In genomic region chr14:70988452-70988851, GRCh38 we compare ENCODE assay signal across 10 cellular contexts.
DNase-seq lines count a peak whose midpoint lies in the region; ATAC-seq, FAIRE-seq and TF ChIP-seq lines count a peak whose summit lies in the region.
"Had no signal": no experiment of that assay in that cellular context is flagged by ENCODE, and none has a peak within 500 bp of the region (broad histone marks: within the 10 kb centered on the region; RNA-seq: fewer than 3 reads in every experiment).

No MANE protein-coding gene starts in this region.

- no peaks in the 10 kb centered on the region for H3K27me3 ChIP-seq in K562 (ENCODE audit: control insufficient read depth in 2 of 2, insufficient read depth in 2 of 2, low read length in 2 of 2)

- peaks cover 23% of the 10 kb centered on the region for H3K4me1 Mint-ChIP-seq in T-helper 2 cell treated with Interferon-gamma antibody and Interleukin-4, amounts not matched to agents 5 μg/mL and 100 μg/mL, for 36 hours (ENCODE audit: low read depth)
- peaks cover 24% of the 10 kb centered on the region for H3K4me1 Mint-ChIP-seq in stimulated activated effector memory CD8-positive, alpha-beta T cell treated with anti-CD3 and anti-CD28 coated beads, Interleukin-12 subunit alpha, Interleukin-12 subunit beta, amount 100 ng/mL, for 72 hours

- H4K20me1 ChIP-seq in K562 (replicated peaks; ENCODE audit: control insufficient read depth, insufficient read depth, low read length): no peaks in the 10 kb centered on the region

- no peak for TF ChIP-seq EP300 in K562 (IDR thresholded peaks at IDR 0.05; ENCODE audit: low read length)

- POLR2A ChIA-PET in K562 (lab: Yijun Ruan, JAX): no interaction called here

- H3K79me2 ChIP-seq in K562 (ENCODE audit: control insufficient read depth, insufficient read depth, low read length): no peaks in the 10 kb centered on the region

- 6% methylated on average over 10 of the region's 10 CpGs for WGBS in K562 (ENCODE audit: insufficient coverage, low coverage, missing lambda C conversion rate)

- no peak overlapping the region for H3K27ac ChIP-seq in K562 (ENCODE audit: extremely low read depth, low read depth, low read length)

- no peak overlapping the region for H3K4me3 ChIP-seq in K562

- 0 out of 4 replicates have a peak, but pooled peaks of 1 of the 2 experiments have one; percentile 7 for TF ChIP-seq RAD21 in K562 (CRISPR knock-in tag; conservative IDR thresholded peaks at IDR 0.05 in 1 of 2, IDR thresholded peaks at IDR 0.05 in 1 of 2)

- TF ChIP-seq CTCF in K562 (IDR thresholded peaks at IDR 0.05 in 2 of 3, conservative IDR thresholded peaks at IDR 0.05 in 1 of 3; ENCODE audit: insufficient read depth in 2 of 3, low read depth in 1 of 3, low read length in 3 of 3): no peak

- CTCF ChIA-PET in K562 (lab: Yijun Ruan, JAX; ENCODE audit: low intra/inter-chr PET ratio): no interaction called here

- BruUV-seq in K562 (replicated peaks; lab: Mats Ljungman, UMichigan): no TSS peak

- peak; percentile 42 for ATAC-seq in Right ventricle myocardium inferior
- ATAC-seq in left cardiac atrium: no peak
- ATAC-seq in K562: peak; percentile 94
- peak; percentile 91 for ATAC-seq in stimulated activated effector memory CD8-positive, alpha-beta T cell treated with anti-CD3 and anti-CD28 coated beads, Interleukin-12 subunit alpha, Interleukin-12 subunit beta, amount 100 ng/mL, for 72 hours
- no peak for ATAC-seq in GM21515 (IDR thresholded peaks at IDR 0.05; ENCODE audit: unreplicated experiment)
- ATAC-seq in HG03159 (IDR thresholded peaks at IDR 0.05; ENCODE audit: unreplicated experiment): no peak

- DNase-seq in Right ventricle myocardium inferior (ENCODE audit: missing footprints) (no peak), left cardiac atrium (no peak), K562 (ENCODE audit: extremely low read depth in 1 of 4, low spot score in 3 of 4) (peak in 2 of 4 experiments; percentile 21 to 63), GF-D8 (lab: John Stamatoyannopoulos, UW) (no peak)
- DNase-seq in T-helper 2 cell treated with Interferon-gamma antibody and Interleukin-4, amounts not matched to agents 5 μg/mL and 100 μg/mL, for 36 hours (ENCODE audit: low spot score): no peak
- no peak for DNase-seq in stimulated activated effector memory CD8-positive, alpha-beta T cell treated with anti-CD3 and anti-CD28 coated beads, Interleukin-12 subunit alpha, Interleukin-12 subunit beta, amount 100 ng/mL, for 72 hours (ENCODE audit: low spot score in 2 of 2)
- DNase-seq: hippocampal formation, Karpas-422 had no signal

- H2AFZ ChIP-seq in K562 (ENCODE audit: low read depth, low read length): peak overlapping the region; percentile 47

- H3K9me1 ChIP-seq in K562 (ENCODE audit: control insufficient read depth, insufficient read depth, low read length): no peaks in the 10 kb centered on the region

- peak overlapping the region; percentile 68 for H3K27ac Mint-ChIP-seq in T-helper 2 cell treated with Interferon-gamma antibody and Interleukin-4, amounts not matched to agents 5 μg/mL and 100 μg/mL, for 36 hours
- H3K27ac Mint-ChIP-seq in stimulated activated effector memory CD8-positive, alpha-beta T cell treated with anti-CD3 and anti-CD28 coated beads, Interleukin-12 subunit alpha, Interleukin-12 subunit beta, amount 100 ng/mL, for 72 hours: peak overlapping the region; percentile 58

- intact Hi-C loops in Right ventricle myocardium inferior (cut with DNase I) (no loop called here), left cardiac atrium (cut with DNase I) (no loop called here), K562 (cut with micrococcal nuclease) (no loop called here)

- H3K9ac ChIP-seq in K562 (ENCODE audit: insufficient read depth in 1 of 2, low read depth in 2 of 2, low read length in 2 of 2): peak overlapping the region in 1 of 2 experiments; percentile 83; a peak in 3 of 4 replicates

- TF ChIP-seq POLR2A in K562 (conservative IDR thresholded peaks at IDR 0.05): no peak

- peak overlapping the region; percentile 77 for H3K4me3 Mint-ChIP-seq in T-helper 2 cell treated with Interferon-gamma antibody and Interleukin-4, amounts not matched to agents 5 μg/mL and 100 μg/mL, for 36 hours
- peak overlapping the region; percentile 70 for H3K4me3 Mint-ChIP-seq in stimulated activated effector memory CD8-positive, alpha-beta T cell treated with anti-CD3 and anti-CD28 coated beads, Interleukin-12 subunit alpha, Interleukin-12 subunit beta, amount 100 ng/mL, for 72 hours

- H3K27me3 Mint-ChIP-seq in T-helper 2 cell treated with Interferon-gamma antibody and Interleukin-4, amounts not matched to agents 5 μg/mL and 100 μg/mL, for 36 hours (ENCODE audit: low read depth): no peaks in the 10 kb centered on the region

- FAIRE-seq in K562 (lab: Jason Lieb, UNC): peak; percentile 26

- H3K36me3 Mint-ChIP-seq in T-helper 2 cell treated with Interferon-gamma antibody and Interleukin-4, amounts not matched to agents 5 μg/mL and 100 μg/mL, for 36 hours (ENCODE audit: low read depth): peaks cover 30% of the 10 kb centered on the region
- H3K36me3 Mint-ChIP-seq in stimulated activated effector memory CD8-positive, alpha-beta T cell treated with anti-CD3 and anti-CD28 coated beads, Interleukin-12 subunit alpha, Interleukin-12 subunit beta, amount 100 ng/mL, for 72 hours: peaks cover 34% of the 10 kb centered on the region

- H3K36me3 ChIP-seq in K562 (ENCODE audit: control insufficient read depth, insufficient read depth, low read length): no peaks in the 10 kb centered on the region

- in situ Hi-C loops in K562 (cut with MboI): no loop called here

- H3K9me3 Mint-ChIP-seq in T-helper 2 cell treated with Interferon-gamma antibody and Interleukin-4, amounts not matched to agents 5 μg/mL and 100 μg/mL, for 36 hours: no peaks in the 10 kb centered on the region
- no peaks in the 10 kb centered on the region for H3K9me3 Mint-ChIP-seq in stimulated activated effector memory CD8-positive, alpha-beta T cell treated with anti-CD3 and anti-CD28 coated beads, Interleukin-12 subunit alpha, Interleukin-12 subunit beta, amount 100 ng/mL, for 72 hours

- H3K4me2 ChIP-seq in K562 (ENCODE audit: insufficient read depth, low read length): peak overlapping the region; percentile 54

- H3K4me1 ChIP-seq in K562 (replicated peaks in 1 of 2; ENCODE audit: control insufficient read depth in 2 of 2, insufficient read depth in 2 of 2, low read length in 2 of 2): peaks cover 0 to 3% of the 10 kb centered on the region in 2 experiments; a peak in 2 of 5 replicates

- no peaks in the 10 kb centered on the region for H3K9me3 ChIP-seq in K562 (replicated peaks; ENCODE audit: control insufficient read depth, insufficient read depth, low read depth, low read length)

TF ChIP-seq in K562, 482 proteins besides CTCF, POLR2A, EP300 and RAD21:
- TF ChIP-seq NFE2 (IDR thresholded peaks at IDR 0.05; ENCODE audit: low read depth) (peak; percentile 33; the same call in 1 of the 2 replicates), NRF1 (conservative IDR thresholded peaks at IDR 0.05 in 1 of 2, IDR thresholded peaks at IDR 0.05 in 1 of 2) (peak in 1 of 2 experiments; percentile 15; a peak in 1 of 4 replicates), STAT5A (IDR thresholded peaks at IDR 0.05; ENCODE audit: borderline replicate concordance, low read length) (no peak), ZNF316 (IDR thresholded peaks at IDR 0.05) (0 out of 2 replicates have a peak, but pooled peaks have one; percentile 20), MAZ (CRISPR knock-in tag; conservative IDR thresholded peaks at IDR 0.05 in 1 of 2, IDR thresholded peaks at IDR 0.05 in 1 of 2) (0 out of 4 replicates have a peak, but pooled peaks of 1 of the 2 experiments have one; percentile 36), CXXC5 (CRISPR knock-in tag; IDR thresholded peaks at IDR 0.05) (0 out of 2 replicates have a peak, but pooled peaks have one; percentile 20), HIVEP1 (CRISPR knock-in tag; IDR thresholded peaks at IDR 0.05) (no peak)

Comparison
In these comparisons a context has a peak if more than half of its experiments do, and no peak if none do; other contexts are left out.
1. ATAC-seq: peak in Right ventricle myocardium inferior (single experiment), K562 (single experiment) and stimulated activated effector memory CD8-positive, alpha-beta T cell treated with anti-CD3 and anti-CD28 coated beads, Interleukin-12 subunit alpha, Interleukin-12 subunit beta, amount 100 ng/mL, for 72 hours (single experiment); none in left cardiac atrium (0 of 2), GM21515 (single experiment) and HG03159 (single experiment).